Comparison of ENCODE assay signal across 22 cellular contexts in the genomic region with DNA sequence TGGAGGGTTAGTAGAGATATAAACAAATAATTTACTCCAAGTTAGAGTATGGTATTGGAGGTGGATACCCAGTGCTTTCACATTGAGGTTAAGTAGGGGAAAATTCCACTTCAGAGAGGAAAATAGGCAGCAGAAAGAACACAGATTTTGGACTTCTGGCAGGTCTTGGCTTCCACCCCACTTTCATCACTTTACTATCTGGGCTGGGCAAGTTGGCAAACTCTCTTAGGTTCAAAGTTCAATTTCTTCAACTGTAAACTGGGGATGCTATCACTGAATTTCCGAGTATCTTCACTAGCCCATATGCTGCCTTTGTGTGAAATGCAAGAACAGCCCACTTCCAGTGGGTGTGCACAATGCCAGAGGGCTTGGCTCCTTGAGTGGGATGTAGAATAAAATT.
DNase-seq lines count a peak whose midpoint lies in the region; ATAC-seq and TF ChIP-seq lines count a peak whose summit lies in the region.
"Had no signal": no experiment of that assay in that cellular context is flagged by ENCODE, and none has a peak within 500 bp of the region (broad histone marks: within the 10 kb centered on the region; RNA-seq: fewer than 3 reads in every experiment).

No MANE protein-coding gene starts in this region.

- no peak overlapping the region for H3K27ac Mint-ChIP-seq in neural progenitor cell
- H3K27ac Mint-ChIP-seq: CD8-positive, alpha-beta memory T cell had no signal

- peaks cover 19% of the 10 kb centered on the region for H3K4me1 ChIP-seq in neural progenitor cell

- H3K9ac ChIP-seq in neural progenitor cell: no peak overlapping the region
- H3K9ac ChIP-seq: GM23248 had no signal

- H3K36me3 Mint-ChIP-seq in neural progenitor cell: peaks cover 48% of the 10 kb centered on the region

- H3F3A ChIP-seq in neural progenitor cell (ENCODE audit: low read depth): no peaks in the 10 kb centered on the region

- H3K4me3 ChIP-seq in fibroblast of the aortic adventitia (ENCODE audit: low read depth, low read length): no peak overlapping the region
- H3K4me3 ChIP-seq in neural progenitor cell: no peak overlapping the region
- H3K4me3 ChIP-seq: GM23248, HAP-1, K562 had no signal

- H3K9me3 Mint-ChIP-seq in neural progenitor cell: peaks cover 14% of the 10 kb centered on the region

- intact Hi-C loops in Right ventricle myocardium inferior (cut with DNase I) (no loop called here), cardiac septum (cut with DNase I) (no loop called here)

- no peak overlapping the region for H3K4me3 Mint-ChIP-seq in neural progenitor cell
- H3K4me3 Mint-ChIP-seq: CD8-positive, alpha-beta memory T cell had no signal

- no peak overlapping the region for H2AFZ ChIP-seq in neural progenitor cell (replicated peaks)
- H2AFZ ChIP-seq: GM23248 had no signal

- peak overlapping the region; percentile 50 for H3K27ac ChIP-seq in neural progenitor cell
- H3K27ac ChIP-seq: GM23248 had no signal

- no peaks in the 10 kb centered on the region for H3K27me3 ChIP-seq in neural progenitor cell

- H3K36me3 ChIP-seq in neural progenitor cell: peaks cover 11% of the 10 kb centered on the region

- TF ChIP-seq CTCF in fibroblast of the aortic adventitia (IDR thresholded peaks at IDR 0.05; ENCODE audit: insufficient read depth, low read length): no peak
- TF ChIP-seq CTCF in neural progenitor cell (IDR thresholded peaks at IDR 0.05): no peak

- ATAC-seq in Right ventricle myocardium inferior: peak; percentile 60
- ATAC-seq: K562 had no signal

- no peak overlapping the region for H3K4me2 ChIP-seq in neural progenitor cell

- DNase-seq in Right ventricle myocardium inferior (ENCODE audit: missing footprints): no peak
- DNase-seq in cardiac septum (ENCODE audit: low spot score): no peak
- peak; percentile 37 to 69 for DNase-seq in NCI-H446 (lab: John Stamatoyannopoulos, UW)
- peak; percentile 46 for DNase-seq in fibroblast of the aortic adventitia (ENCODE audit: low read depth)
- no peak for DNase-seq in neural progenitor cell (ENCODE audit: low spot score)
- no peak for DNase-seq in ureter (ENCODE audit: low spot score)
- DNase-seq in NCI-H748 treated with DMSO at 0.1 percent for 48 hours (lab: John Stamatoyannopoulos, UW): no peak
- no peak for DNase-seq in cerebellar cortex (ENCODE audit: low spot score)
- DNase-seq: 8988T; AML-193; C1 segment of cervical spinal cord; Calu3; CD8-positive, alpha-beta memory T cell; DMS153; GM23248; NCI-H1092 treated with DMSO at 0.1 percent for 48 hours; NCI-H146; NCI-H2029; NCI-H226; NCI-H524 treated with DMSO at 0.1 percent for 48 hours had no signal

- H3K4me1 Mint-ChIP-seq in neural progenitor cell: peaks cover 13% of the 10 kb centered on the region
- H3K4me1 Mint-ChIP-seq: CD8-positive, alpha-beta memory T cell had no signal

- peaks cover 6% of the 10 kb centered on the region for H3K27me3 Mint-ChIP-seq in neural progenitor cell (ENCODE audit: insufficient read depth, low read depth)
- H3K27me3 Mint-ChIP-seq: CD8-positive, alpha-beta memory T cell had no signal

- peaks cover 2% of the 10 kb centered on the region for H3K79me2 ChIP-seq in neural progenitor cell (ENCODE audit: low read depth)

- no peaks in the 10 kb centered on the region for H4K20me1 ChIP-seq in neural progenitor cell (ENCODE audit: low read depth)

- H3K9me3 ChIP-seq in neural progenitor cell (ENCODE audit: low read depth): peaks cover 7% of the 10 kb centered on the region
- H3K9me3 ChIP-seq: HAP-1 had no signal

Comparison
In these comparisons a context has a peak if more than half of its experiments do, and no peak if none do; other contexts are left out.
1. DNase-seq: peak in NCI-H446 (2 of 2) and fibroblast of the aortic adventitia (single experiment); none in Right ventricle myocardium inferior (single experiment), cardiac septum (single experiment), neural progenitor cell (single experiment), ureter (single experiment), NCI-H748 treated with DMSO at 0.1 percent for 48 hours (single experiment) and cerebellar cortex (single experiment).